In the genomic region with DNA sequence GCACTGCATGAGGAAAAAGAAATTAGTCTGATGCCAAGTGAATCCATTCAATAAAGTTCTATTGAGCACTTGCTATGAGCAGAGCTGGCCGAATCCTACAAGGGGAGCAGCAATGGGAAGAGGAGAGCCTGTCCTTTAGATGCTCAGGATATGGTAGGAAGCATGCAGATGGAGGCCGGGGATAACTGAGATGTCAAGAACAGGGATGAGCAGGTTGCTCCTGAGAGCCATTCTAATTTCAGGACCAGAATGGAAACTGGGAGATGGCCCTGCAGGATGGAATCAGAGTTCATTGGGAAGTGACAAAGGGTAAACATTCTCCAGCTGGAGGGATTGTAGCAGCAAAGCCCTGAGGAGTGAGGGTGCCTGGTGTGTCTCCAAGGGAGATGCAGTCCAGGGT, we compare ENCODE assay signal across 9 cellular contexts.
"Had no signal": no experiment of that assay in that cellular context is flagged by ENCODE, and none has a peak within 500 bp of the region (broad histone marks: within the 10 kb centered on the region; RNA-seq: fewer than 3 reads in every experiment).

No MANE protein-coding gene starts in this region.

- H3K4me1 ChIP-seq: HAP-1 had no signal

- ATAC-seq: GM23338, HCT116 had no signal

- H2AFZ ChIP-seq: GM23248, GM23338 had no signal

- H3K9me3 ChIP-seq: HAP-1 had no signal

- H3K4me3 Mint-ChIP-seq: GM23338, H9, HFFc6 had no signal

- H3K4me2 ChIP-seq: GM23338 had no signal

- DNase-seq: GM23248, GOT3, H7, H9, HCEC 1CT, HFFc6 had no signal

- H3K27ac Mint-ChIP-seq: GM23338, H9, HFFc6 had no signal

- H3K27ac ChIP-seq: GM23248 had no signal

- H3K9me3 Mint-ChIP-seq: GM23338, H9 had no signal

- H3K4me3 ChIP-seq: GM23248, GM23338, HAP-1 had no signal

- H3K36me3 ChIP-seq: HAP-1 had no signal

- H3K9ac ChIP-seq: GM23248 had no signal
